Comparison of ENCODE assay signal across 8 cellular contexts in genomic region chrX:48897621-48898306, GRCh38. TPM values are rescaled to one million over a fixed set of nuclear protein-coding genes. Genes with fewer than 3 reads are reported as not detected.
DNase-seq lines count a peak whose midpoint lies in the region; ATAC-seq and TF ChIP-seq lines count a peak whose summit lies in the region.

Gene PQBP1 (plus strand): TSS chrX:48897930. CDS start chrX:48898510, 580 bp downstream.
Gene TIMM17B (minus strand): TSS chrX:48897768. CDS start chrX:48897749, 19 bp downstream.

- DNase-seq in GM04503 (ENCODE audit: low read depth) (peak; percentile 90), HFFc6 (peak; percentile 94), NB4 (ENCODE audit: low read depth) (peak; percentile 96), SK-N-MC (ENCODE audit: low read depth, low spot score) (peak; percentile 89), non-pigmented ciliary epithelial cell (ENCODE audit: low read depth) (peak; percentile 85), superior temporal gyrus (ENCODE audit: extremely low spot score) (peak; percentile 96)
- peak; percentile 87 for DNase-seq in activated naive CD4-positive, alpha-beta T cell treated with anti-CD3 and anti-CD28 coated beads, Interleukin-2, amount 50 U/mL, for 16 hours

- WGBS in gastroesophageal sphincter (ENCODE audit: low coverage in 1 of 2), 2 donors: 43% methylated on average over 26 of the region's 49 CpGs; no CpG with 5 or more reads in 1 of the 2 donors

- H3K4me3 Mint-ChIP-seq in HFFc6: peak within 1 kb of the TSS; percentile 96

- peak within 1 kb of the TSS; percentile 98 for H3K27ac Mint-ChIP-seq in HFFc6

- H3K27me3 Mint-ChIP-seq in HFFc6 (ENCODE audit: insufficient read depth): no peaks in the 10 kb centered on the region; the same call in none of the 2 replicates

- H3K27me3 ChIP-seq in gastroesophageal sphincter: no peaks in the 10 kb centered on the region

- H3K9me3 ChIP-seq in SK-N-MC (ENCODE audit: low read depth, low read length) (no peaks in the 10 kb centered on the region), gastroesophageal sphincter (no peaks in the 10 kb centered on the region)

- H3K4me1 ChIP-seq in gastroesophageal sphincter: peaks cover 0 to 37% (median 0%) of the 10 kb centered on the region in 3 donors

- peak within 1 kb of the TSS; percentile 92 for H3K27ac ChIP-seq in SK-N-MC
- peak within 1 kb of the TSS; percentile 93 to 99 (median 94) for H3K27ac ChIP-seq in gastroesophageal sphincter

- H3K36me3 Mint-ChIP-seq in HFFc6 (ENCODE audit: low read depth): no peaks in the 10 kb centered on the region

- no peak for TF ChIP-seq CTCF in HFFc6 (IDR thresholded peaks at IDR 0.05)
- TF ChIP-seq CTCF in NB4 (IDR thresholded peaks at IDR 0.05; ENCODE audit: low read depth, low read length): no peak
- TF ChIP-seq CTCF in gastroesophageal sphincter (IDR thresholded peaks at IDR 0.05): no peak

- no peaks in the 10 kb centered on the region for H3K4me1 Mint-ChIP-seq in HFFc6 (ENCODE audit: low read depth)

- TF ChIP-seq POLR2A in NB4 (IDR thresholded peaks at IDR 0.05; ENCODE audit: extremely low read depth, insufficient read length) (peak; percentile 76), gastroesophageal sphincter (IDR thresholded peaks at IDR 0.05) (peak; percentile 52 to 62)

- H3K36me3 ChIP-seq in SK-N-MC (ENCODE audit: insufficient read depth, low read length) (peaks cover 17% of the 10 kb centered on the region; the same call in 1 of the 2 replicates), gastroesophageal sphincter (peaks cover 0 to 39% of the 10 kb centered on the region in 2 donors)

- H3K9ac ChIP-seq in SK-N-MC (ENCODE audit: insufficient read length): peak within 1 kb of the TSS; percentile 87

- ATAC-seq in gastroesophageal sphincter: peak; percentile 95

- H3K4me3 ChIP-seq in NB4 (ENCODE audit: low read depth, low read length): peak within 1 kb of the TSS; percentile 66
- H3K4me3 ChIP-seq in SK-N-MC: peak within 1 kb of the TSS; percentile 91
- H3K4me3 ChIP-seq in gastroesophageal sphincter: peak within 1 kb of the TSS; percentile 71 to 90

- H3K9me3 Mint-ChIP-seq in HFFc6: no peaks in the 10 kb centered on the region

- no peak for TF ChIP-seq EP300 in gastroesophageal sphincter (IDR thresholded peaks at IDR 0.05)

RNA-seq across cellular contexts. Expression of gene PQBP1, which starts in this region (rescaled TPM):
- total RNA-seq in HFFc6 (2021; fragmentation: NEBNext Ultra II Directional; extraction: Animal tissue kit (Norgen Biotek cat#: 25700)): 10 to 100 TPM; 66.3 to 82.1 (median 71.1) TPM
- 10 to 100 TPM; 47.8 to 79.8 (median 69.4) TPM for total RNA-seq in gastroesophageal sphincter

RNA-seq across cellular contexts. Expression of gene TIMM17B, which starts in this region (rescaled TPM):
- 10 to 100 TPM; 53.0 to 65.2 (median 61.6) TPM for total RNA-seq in HFFc6 (2021; fragmentation: NEBNext Ultra II Directional; extraction: Animal tissue kit (Norgen Biotek cat#: 25700))
- total RNA-seq in gastroesophageal sphincter: 10 to 100 TPM; 38.0 to 57.7 (median 39.5) TPM

Comparison
In these comparisons a context has a peak if more than half of its experiments do, and no peak if none do; other contexts are left out.
1. Peak in every context shown above with its lines: DNase-seq, ATAC-seq, H3K4me3 ChIP-seq and H3K27ac ChIP-seq.